ENCODE assay signal across 20 cellular contexts in genomic region chr1:172957491-172957890, GRCh38.
DNase-seq lines count a peak whose midpoint lies in the region; ATAC-seq, FAIRE-seq and TF ChIP-seq lines count a peak whose summit lies in the region.
"Had no signal": no experiment of that assay in that cellular context is flagged by ENCODE, and none has a peak within 500 bp of the region (broad histone marks: within the 10 kb centered on the region; RNA-seq: fewer than 3 reads in every experiment).

No MANE protein-coding gene starts in this region.

- TF ChIP-seq EP300 in HepG2 (IDR thresholded peaks at IDR 0.05; ENCODE audit: low read depth in 2 of 2, low read length in 2 of 2) (no peak), HepG2 (CRISPR knock-in tag; IDR thresholded peaks at IDR 0.05; ENCODE audit: borderline replicate concordance) (no peak)

- H3K9me3 Mint-ChIP-seq in HFFc6: peaks cover 7% of the 10 kb centered on the region
- H3K9me3 Mint-ChIP-seq: CD8-positive, alpha-beta T cell; GM23338 had no signal

- FAIRE-seq in HepG2 (lab: Jason Lieb, UNC) (no peak), endothelial cell of umbilical vein (lab: Jason Lieb, UNC) (no peak)
- FAIRE-seq: A549, GM12878 had no signal

- in situ Hi-C loops in HepG2 (cut with HindIII; ENCODE audit: extremely low pct_ligation_motif_present, low pct_unique_long_range_greater_than_20kb): no loop called here

- H3K4me3 ChIP-seq in HepG2 (replicated peaks in 1 of 3; ENCODE audit: insufficient read depth in 1 of 3, low read depth in 2 of 3, low read length in 3 of 3) (no peak overlapping the region), right lobe of liver (no peak overlapping the region), endothelial cell of umbilical vein (replicated peaks in 1 of 3; ENCODE audit: insufficient read depth in 1 of 3, low read depth in 1 of 3, low read length in 3 of 3) (no peak overlapping the region), BE2C (ENCODE audit: low read depth, low read length) (no peak overlapping the region)
- H3K4me3 ChIP-seq: A549, BLaER1, GM12878, GM23338 had no signal

- H2AFZ ChIP-seq in HepG2 (ENCODE audit: low read length): peak overlapping the region; percentile 27
- H2AFZ ChIP-seq in endothelial cell of umbilical vein (ENCODE audit: low read depth, low read length): no peak overlapping the region

- H3K4me1 ChIP-seq in HepG2 (ENCODE audit: insufficient read depth, low read length): no peaks in the 10 kb centered on the region
- peaks cover 0 to 10% (median 2%) of the 10 kb centered on the region in 4 donors for H3K4me1 ChIP-seq in right lobe of liver
- H3K4me1 ChIP-seq in endothelial cell of umbilical vein (ENCODE audit: control insufficient read depth, extremely low read depth, insufficient read depth, low read length): peaks cover 47% of the 10 kb centered on the region
- H3K4me1 ChIP-seq in BE2C: no peaks in the 10 kb centered on the region
- H3K4me1 ChIP-seq: BLaER1 had no signal

- H3K27me3 Mint-ChIP-seq in HFFc6 (ENCODE audit: insufficient read depth): peaks cover 2% of the 10 kb centered on the region; the same call in 1 of the 2 replicates

- H3K4me1 Mint-ChIP-seq in HFFc6 (ENCODE audit: low read depth): peaks cover 91% of the 10 kb centered on the region
- H3K4me1 Mint-ChIP-seq: GM23338 had no signal

- H3K79me2 ChIP-seq in HepG2 (ENCODE audit: insufficient read depth, low read length): no peaks in the 10 kb centered on the region
- no peaks in the 10 kb centered on the region for H3K79me2 ChIP-seq in endothelial cell of umbilical vein (ENCODE audit: control insufficient read depth, insufficient read depth, low read length)

- no peak overlapping the region for H3K4me3 Mint-ChIP-seq in HFFc6
- H3K4me3 Mint-ChIP-seq: CD4-positive, CD25-positive, alpha-beta regulatory T cell; CD8-positive, alpha-beta T cell; GM23338; H9 had no signal

- H3K4me2 ChIP-seq in HepG2 (ENCODE audit: low read depth, low read length) (no peak overlapping the region), endothelial cell of umbilical vein (ENCODE audit: insufficient read depth, low read length) (no peak overlapping the region)
- H3K4me2 ChIP-seq: A549, BLaER1 had no signal

- H3K27ac Mint-ChIP-seq in HFFc6: peak overlapping the region; percentile 86; the same call in 1 of the 2 replicates
- H3K27ac Mint-ChIP-seq: CD4-positive, CD25-positive, alpha-beta regulatory T cell; CD8-positive, alpha-beta T cell; GM23338; H9 had no signal

- intact Hi-C loops in HepG2 (cut with micrococcal nuclease; ENCODE audit: unreplicated experiment) (no loop called here), right lobe of liver (cut with DNase I) (no loop called here), endothelial cell of umbilical vein (cut with micrococcal nuclease) (loop anchor here (1.0 kb wide), 1 partner anchor 10 kb away; no protein-coding TSS in a partner anchor)

- ATAC-seq in HepG2 (no peak), right lobe of liver (no peak), HG03039 (IDR thresholded peaks at IDR 0.05; ENCODE audit: unreplicated experiment) (no peak)
- ATAC-seq: A549; CD8-positive, alpha-beta T cell; GM12878; GM23338; HCT116 had no signal

- no peak for DNase-seq in HepG2 (ENCODE audit: low spot score)
- no peak for DNase-seq in right lobe of liver
- DNase-seq in HFFc6: no peak
- no peak for DNase-seq in endothelial cell of umbilical vein (ENCODE audit: low read depth, low spot score)
- no peak for DNase-seq in BE2C
- DNase-seq: 8988T; Caco-2; CD4-positive, CD25-positive, alpha-beta regulatory T cell; CD8-positive, alpha-beta T cell; DMS79; EL; GDM1; H9 had no signal

- TF ChIP-seq CTCF in HepG2 (CRISPR knock-in tag; IDR thresholded peaks at IDR 0.05): no peak
- no peak for TF ChIP-seq CTCF in right lobe of liver (IDR thresholded peaks at IDR 0.05)
- TF ChIP-seq CTCF in HFFc6 (IDR thresholded peaks at IDR 0.05): no peak
- TF ChIP-seq CTCF in endothelial cell of umbilical vein (IDR thresholded peaks at IDR 0.05; ENCODE audit: extremely low read depth in 1 of 2, insufficient read depth in 1 of 2, low read depth in 1 of 2, low read length in 2 of 2): no peak
- no peak for TF ChIP-seq CTCF in BE2C (IDR thresholded peaks at IDR 0.05; ENCODE audit: low read depth, low read length)

- H3K27me3 ChIP-seq in HepG2 (ENCODE audit: control insufficient read depth in 1 of 2, insufficient read depth in 2 of 2, low read length in 2 of 2) (no peaks in the 10 kb centered on the region), right lobe of liver (no peaks in the 10 kb centered on the region), endothelial cell of umbilical vein (ENCODE audit: control insufficient read depth in 2 of 2, insufficient read depth in 2 of 2, low read length in 2 of 2) (no peaks in the 10 kb centered on the region), BE2C (no peaks in the 10 kb centered on the region)
- H3K27me3 ChIP-seq: BLaER1 had no signal

- no peaks in the 10 kb centered on the region for H3K36me3 ChIP-seq in HepG2 (replicated peaks in 1 of 2; ENCODE audit: control insufficient read depth in 1 of 2, insufficient read depth in 2 of 2, low read length in 2 of 2)
- H3K36me3 ChIP-seq in right lobe of liver: no peaks in the 10 kb centered on the region
- no peaks in the 10 kb centered on the region for H3K36me3 ChIP-seq in endothelial cell of umbilical vein (ENCODE audit: control insufficient read depth in 2 of 2, extremely low read depth in 1 of 2, insufficient read depth in 2 of 2, low read length in 2 of 2)
- no peaks in the 10 kb centered on the region for H3K36me3 ChIP-seq in BE2C
- H3K36me3 ChIP-seq: BLaER1 had no signal

- H3K27ac ChIP-seq in HepG2 (ENCODE audit: extremely low read length, insufficient read depth, low read length): no peak overlapping the region
- H3K27ac ChIP-seq in right lobe of liver: no peak overlapping the region
- peak overlapping the region; percentile 90 for H3K27ac ChIP-seq in endothelial cell of umbilical vein (ENCODE audit: insufficient read depth, low read depth, low read length)
- H3K27ac ChIP-seq: A549, BLaER1, C4-2B had no signal

- H3K36me3 Mint-ChIP-seq in HFFc6 (ENCODE audit: low read depth): peaks cover 16% of the 10 kb centered on the region
- H3K36me3 Mint-ChIP-seq: CD4-positive, CD25-positive, alpha-beta regulatory T cell; CD8-positive, alpha-beta T cell had no signal

- TF ChIP-seq RAD21 in HepG2 (CRISPR knock-in tag; IDR thresholded peaks at IDR 0.05): no peak

- POLR2A ChIA-PET in HepG2 (lab: Yijun Ruan, JAX) (no interaction called here), endothelial cell of umbilical vein (lab: Charles Lee) (no interaction called here)

- CTCF ChIA-PET in HepG2 (lab: Yijun Ruan, JAX; ENCODE audit: low intra/inter-chr PET ratio, low total read pairs) (no interaction called here), endothelial cell of umbilical vein (lab: Charles Lee) (interaction anchor here (1.1 to 2.8 kb wide), 4 partner anchors 8 to 245 kb away, joined by 3 to 8 read pairs (median 4); no protein-coding TSS in a partner anchor)

- TF ChIP-seq POLR2A in HepG2 (IDR thresholded peaks at IDR 0.05; ENCODE audit: insufficient read depth in 1 of 2, low read depth in 2 of 2, low read length in 2 of 2): no peak
- no peak for TF ChIP-seq POLR2A in right lobe of liver (IDR thresholded peaks at IDR 0.05)
- TF ChIP-seq POLR2A in endothelial cell of umbilical vein (IDR thresholded peaks at IDR 0.05; ENCODE audit: low read depth, low read length): no peak

- dilution Hi-C loops in endothelial cell of umbilical vein (cut with MboI; ENCODE audit: extremely low pct_ligation_motif_present, low sequenced_read_pairs): loop anchor here (25.0 kb wide), 1 partner anchor 230 kb away; no protein-coding TSS in a partner anchor

- H4K20me1 ChIP-seq in HepG2 (ENCODE audit: insufficient read depth, low read length) (no peaks in the 10 kb centered on the region), endothelial cell of umbilical vein (replicated peaks; ENCODE audit: control insufficient read depth, extremely low read depth, insufficient read depth, low read length) (no peaks in the 10 kb centered on the region)
- H4K20me1 ChIP-seq: BLaER1 had no signal

- H3K9me1 ChIP-seq in endothelial cell of umbilical vein (replicated peaks; ENCODE audit: control insufficient read depth, extremely low read depth, insufficient read depth, low read length): no peaks in the 10 kb centered on the region

- no TSS peak for BruUV-seq in HepG2 (replicated peaks; lab: Mats Ljungman, UMichigan)
- TSS peak; percentile 3 for BruUV-seq in endothelial cell of umbilical vein (replicated peaks; lab: Mats Ljungman, UMichigan)

- H3K9me3 ChIP-seq in HepG2 (ENCODE audit: low read length): no peaks in the 10 kb centered on the region
- H3K9me3 ChIP-seq in right lobe of liver: no peaks in the 10 kb centered on the region
- H3K9me3 ChIP-seq in endothelial cell of umbilical vein (replicated peaks; ENCODE audit: control insufficient read depth, insufficient read depth, low read length): no peaks in the 10 kb centered on the region
- H3K9me3 ChIP-seq in BE2C: no peaks in the 10 kb centered on the region
- H3K9me3 ChIP-seq: BLaER1, Caco-2 had no signal

- no peak overlapping the region for H3K9ac ChIP-seq in HepG2 (ENCODE audit: insufficient read depth, low read depth, low read length)
- peak overlapping the region; percentile 18 for H3K9ac ChIP-seq in endothelial cell of umbilical vein (replicated peaks; ENCODE audit: extremely low read depth, insufficient read depth, low read length)
- H3K9ac ChIP-seq: BLaER1 had no signal

TF ChIP-seq in HepG2, 621 proteins besides CTCF, POLR2A, EP300 and RAD21 (continues in another document):
- TF ChIP-seq JUN (CRISPR knock-in tag; IDR thresholded peaks at IDR 0.05) (no peak), ZBTB43 (CRISPR knock-in tag; conservative IDR thresholded peaks at IDR 0.05) (no peak)

TF ChIP-seq in endothelial cell of umbilical vein, 7 proteins besides CTCF, POLR2A, EP300 and RAD21:
- TF ChIP-seq JUN (IDR thresholded peaks at IDR 0.05; ENCODE audit: borderline replicate concordance, insufficient read depth, insufficient read length, low read depth): no peak
- no peak for TF ChIP-seq EZH2 (IDR thresholded peaks at IDR 0.05; ENCODE audit: borderline replicate concordance, low read depth, low read length, severe bottlenecking)
- TF ChIP-seq POLR2AphosphoS5 (IDR thresholded peaks at IDR 0.05; ENCODE audit: insufficient read depth, low read depth, low read length): no peak
- TF ChIP-seq GATA2 (IDR thresholded peaks at IDR 0.05; ENCODE audit: insufficient read depth, insufficient read length, low read depth, low read length): no peak
- no peak for TF ChIP-seq MYC (IDR thresholded peaks at IDR 0.05; ENCODE audit: low read depth, low read length)
- TF ChIP-seq MAX (IDR thresholded peaks at IDR 0.05; ENCODE audit: insufficient read depth, insufficient read length): no peak
- no peak for TF ChIP-seq FOS (IDR thresholded peaks at IDR 0.05; ENCODE audit: borderline replicate concordance, insufficient read depth, low read length)
